ENCODE assay signal across 22 cellular contexts in the genomic region with DNA sequence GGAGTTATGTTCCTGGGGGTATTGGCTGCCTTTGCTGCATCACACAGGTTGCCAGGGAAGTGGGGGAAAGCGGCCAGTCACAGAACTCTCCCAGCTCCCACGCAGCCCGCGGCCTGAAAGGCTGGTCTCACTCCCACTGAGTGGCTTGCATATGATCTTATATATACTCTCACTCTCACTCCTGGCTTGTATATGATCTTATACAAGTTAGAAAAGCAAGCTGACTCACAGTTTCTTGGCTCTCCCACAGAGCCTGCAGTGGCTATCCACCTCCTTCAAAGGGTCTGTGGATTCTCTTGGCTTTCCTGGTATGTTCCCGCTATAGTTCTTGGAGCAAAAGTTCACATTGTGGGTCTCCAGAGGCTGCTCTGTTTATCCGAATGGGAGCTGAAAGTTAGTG.
DNase-seq lines count a peak whose midpoint lies in the region; ATAC-seq, FAIRE-seq and TF ChIP-seq lines count a peak whose summit lies in the region.
"Had no signal": no experiment of that assay in that cellular context is flagged by ENCODE, and none has a peak within 500 bp of the region (broad histone marks: within the 10 kb centered on the region; RNA-seq: fewer than 3 reads in every experiment).

No MANE protein-coding gene starts in this region.

- TF ChIP-seq CTCF in H9 (conservative IDR thresholded peaks at IDR 0.05) (no peak), astrocyte of the cerebellum (IDR thresholded peaks at IDR 0.05; ENCODE audit: low read depth, low read length, missing control alignments) (no peak)

- H3K4me1 Mint-ChIP-seq in H9: no peaks in the 10 kb centered on the region
- H3K4me1 Mint-ChIP-seq: activated CD4-positive, alpha-beta memory T cell treated with anti-CD3 and anti-CD28 coated beads, Interleukin-2, amount 10 ng/mL, durations not matched to agents 7 days and 5 days; activated naive CD4-positive, alpha-beta T cell treated with anti-CD3 and anti-CD28 coated beads, Interleukin-2, amount 50 U/mL, for 24 hours had no signal

- H3K27ac ChIP-seq in H9 (ENCODE audit: insufficient read length, low read depth, low read length): no peak overlapping the region
- H3K27ac ChIP-seq: pancreas, spleen, tibial artery had no signal

- no peak overlapping the region for H2AK5ac ChIP-seq in H9 (ENCODE audit: insufficient read length, low read length)

- no peaks in the 10 kb centered on the region for H3K27me3 Mint-ChIP-seq in H9 (ENCODE audit: low read depth)
- H3K27me3 Mint-ChIP-seq: activated CD4-positive, alpha-beta memory T cell treated with anti-CD3 and anti-CD28 coated beads, Interleukin-2, amount 10 ng/mL, durations not matched to agents 7 days and 5 days; activated naive CD4-positive, alpha-beta T cell treated with anti-CD3 and anti-CD28 coated beads, Interleukin-2, amount 50 U/mL, for 24 hours; activated T-cell treated with anti-CD3 and anti-CD28 coated beads, Interleukin-2, amount 50 U/mL, for 24 hours; effector memory CD8-positive, alpha-beta T cell had no signal

- no CpG with 5 or more reads among the region's 6 CpGs for WGBS in H9 (ENCODE audit: extremely low coverage, insufficient read length, low lambda C conversion rate)

- no peak overlapping the region for H2BK15ac ChIP-seq in H9 (ENCODE audit: low read depth, low read length)

- DNase-seq in H9 (peak; percentile 32), astrocyte of the cerebellum (ENCODE audit: low read depth) (peak; percentile 52), islet precursor cell (peak; percentile 61), smooth muscle cell of the brain vasculature (ENCODE audit: low read depth, low spot score) (peak; percentile 4), GM12892 (ENCODE audit: insufficient read length) (no peak), kidney tubule cell (ENCODE audit: low spot score) (no peak)
- DNase-seq: activated CD4-positive, alpha-beta memory T cell treated with anti-CD3 and anti-CD28 coated beads, Interleukin-2, amount 10 ng/mL, durations not matched to agents 7 days and 5 days; activated T-cell treated with anti-CD3 and anti-CD28 coated beads, Interleukin-2, amount 50 U/mL, for 24 hours; AML-193; caudate nucleus; DMS 273 treated with DMSO at 0.1 percent for 48 hours; effector memory CD8-positive, alpha-beta T cell; left cardiac atrium; NCI-H1436; spleen; tibial artery had no signal

- no peak overlapping the region for H3K27ac Mint-ChIP-seq in H9
- H3K27ac Mint-ChIP-seq: activated CD4-positive, alpha-beta memory T cell treated with anti-CD3 and anti-CD28 coated beads, Interleukin-2, amount 10 ng/mL, durations not matched to agents 7 days and 5 days; activated naive CD4-positive, alpha-beta T cell treated with anti-CD3 and anti-CD28 coated beads, Interleukin-2, amount 50 U/mL, for 24 hours; activated T-cell treated with anti-CD3 and anti-CD28 coated beads, Interleukin-2, amount 50 U/mL, for 24 hours; effector memory CD8-positive, alpha-beta T cell had no signal

- no peaks in the 10 kb centered on the region for H3K23me2 ChIP-seq in H9 (ENCODE audit: insufficient read length, low read depth, low read length, poor library complexity, severe bottlenecking)

- no peak overlapping the region for H3T11ph ChIP-seq in H9 (ENCODE audit: low read length)

- H4K5ac ChIP-seq in H9 (ENCODE audit: insufficient read length, low read depth, low read length): no peak overlapping the region

- no peak overlapping the region for H3K9ac ChIP-seq in H9 (ENCODE audit: extremely low read depth, insufficient read length, low read length)

- no peak for FAIRE-seq in GM12892 (lab: Jason Lieb, UNC)
- FAIRE-seq: GM18507, pancreas, RCC 7860 had no signal

- H3K9me3 Mint-ChIP-seq in H9: peaks cover 3 to 10% of the 10 kb centered on the region in 2 experiments; a peak in 4 of 5 replicates

- no peak overlapping the region for H3K4ac ChIP-seq in H9 (ENCODE audit: low read depth, low read length)

- H2AFZ ChIP-seq in H9 (ENCODE audit: low read length): no peak overlapping the region

- H3K9me3 ChIP-seq in H9 (ENCODE audit: control insufficient read depth, low read depth, low read length): no peaks in the 10 kb centered on the region
- H3K9me3 ChIP-seq: pancreas, tibial artery had no signal

- no peak overlapping the region for H3K23ac ChIP-seq in H9 (ENCODE audit: insufficient read length, low read depth, low read length)

- no peak overlapping the region for H2BK120ac ChIP-seq in H9 (ENCODE audit: low read depth, low read length, poor library complexity, severe bottlenecking)

- no peak overlapping the region for H3K4me3 ChIP-seq in astrocyte of the cerebellum (ENCODE audit: low read depth, low read length)
- H3K4me3 ChIP-seq: pancreas, spleen, tibial artery had no signal

- H3K27me3 ChIP-seq in H9 (ENCODE audit: insufficient read depth, low read length): no peaks in the 10 kb centered on the region
- H3K27me3 ChIP-seq: pancreas, spleen, tibial artery had no signal

- no peaks in the 10 kb centered on the region for H3K79me2 ChIP-seq in H9 (ENCODE audit: insufficient read depth, low read length)

- H2BK20ac ChIP-seq in H9 (ENCODE audit: low read depth, low read length, poor library complexity, severe bottlenecking): no peak overlapping the region

- ATAC-seq in HG02885 (IDR thresholded peaks at IDR 0.05; ENCODE audit: poor library complexity, unreplicated experiment): no peak
- no peak for ATAC-seq in HG03354 (IDR thresholded peaks at IDR 0.05; ENCODE audit: poor library complexity, severe bottlenecking, unreplicated experiment)
- ATAC-seq: effector memory CD8-positive, alpha-beta T cell had no signal

- no peak overlapping the region for H3K18ac ChIP-seq in H9 (ENCODE audit: insufficient read length, low read depth, low read length)

- no peaks in the 10 kb centered on the region for H3K4me1 ChIP-seq in H9 (ENCODE audit: insufficient read depth, low read length)
- H3K4me1 ChIP-seq: pancreas, spleen had no signal

- in situ Hi-C loops in astrocyte of the cerebellum (cut with HindIII; ENCODE audit: low sequenced_read_pairs): loop anchor here (10.0 kb wide), 1 partner anchor 55 kb away; no protein-coding TSS in a partner anchor

- H3K14ac ChIP-seq in H9 (ENCODE audit: insufficient read depth, low read length): no peak overlapping the region

- no peak overlapping the region for H2BK5ac ChIP-seq in H9 (ENCODE audit: insufficient read length, low read length)

- no peak overlapping the region; a peak in 1 of 5 replicates for H3K4me3 Mint-ChIP-seq in H9
- H3K4me3 Mint-ChIP-seq: activated CD4-positive, alpha-beta memory T cell treated with anti-CD3 and anti-CD28 coated beads, Interleukin-2, amount 10 ng/mL, durations not matched to agents 7 days and 5 days; activated naive CD4-positive, alpha-beta T cell treated with anti-CD3 and anti-CD28 coated beads, Interleukin-2, amount 50 U/mL, for 24 hours; activated T-cell treated with anti-CD3 and anti-CD28 coated beads, Interleukin-2, amount 50 U/mL, for 24 hours; effector memory CD8-positive, alpha-beta T cell had no signal

- no peak for TF ChIP-seq POLR2A in GM12892 (IDR thresholded peaks at IDR 0.05; ENCODE audit: low read depth, low read length)

- no peaks in the 10 kb centered on the region for H3K79me1 ChIP-seq in H9 (ENCODE audit: insufficient read depth, low read depth, low read length, poor library complexity, severe bottlenecking)

- peaks cover 2 to 6% (median 3%) of the 10 kb centered on the region in 3 experiments; a peak in 4 of 7 replicates for H3K36me3 Mint-ChIP-seq in H9 (ENCODE audit: insufficient read depth in 1 of 3, low read depth in 3 of 3)
- H3K36me3 Mint-ChIP-seq: activated naive CD4-positive, alpha-beta T cell treated with anti-CD3 and anti-CD28 coated beads, Interleukin-2, amount 50 U/mL, for 24 hours had no signal

- H2BK12ac ChIP-seq in H9 (ENCODE audit: insufficient read length, low read depth, low read length): no peak overlapping the region

- H3K56ac ChIP-seq in H9 (ENCODE audit: insufficient read length, low read depth, low read length): no peak overlapping the region

- H4K91ac ChIP-seq in H9 (ENCODE audit: insufficient read length, low read depth, low read length): no peak overlapping the region

- H4K8ac ChIP-seq in H9 (replicated peaks; ENCODE audit: insufficient read length, low read depth, low read length): no peak overlapping the region

- H3K4me2 ChIP-seq in H9 (ENCODE audit: insufficient read depth, insufficient read length, low read length): no peak overlapping the region

- H4K20me1 ChIP-seq in H9 (ENCODE audit: control insufficient read depth, insufficient read depth, insufficient read length): no peaks in the 10 kb centered on the region

Comparison
In these comparisons a context has a peak if more than half of its experiments do, and no peak if none do; other contexts are left out.
1. DNase-seq: peak in H9 (single experiment), astrocyte of the cerebellum (single experiment), islet precursor cell (single experiment) and smooth muscle cell of the brain vasculature (single experiment); none in GM12892 (single experiment) and kidney tubule cell (single experiment).